Comparison of ENCODE assay signal across 28 cellular contexts in genomic region chr1:247392088-247392487, GRCh38. TPM values are rescaled to one million over a fixed set of nuclear protein-coding genes. Genes with fewer than 3 reads are reported as not detected.
"Had no signal": no experiment of that assay in that cellular context is flagged by ENCODE, and none has a peak within 500 bp of the region (broad histone marks: within the 10 kb centered on the region; RNA-seq: fewer than 3 reads in every experiment).

No MANE protein-coding gene starts in this region.

- H3K4me3 Mint-ChIP-seq: activated CD4-positive, alpha-beta memory T cell treated with anti-CD3 and anti-CD28 coated beads for 36 hours; activated CD4-positive, alpha-beta T cell treated with anti-CD3 and anti-CD28 coated beads for 36 hours; activated CD4-positive, alpha-beta T cell treated with anti-CD3 and anti-CD28 coated beads, Interleukin-2, amount 10 ng/mL, durations not matched to agents 7 days and 5 days; brain; T-helper 1 cell treated with Interleukin-12 subunit alpha and Interleukin-12 subunit beta and Interleukin-4 antibody, amounts not matched to agents 30 μg/mL and 1 μg/mL, for 36 hours had no signal

- ATAC-seq: activated CD4-positive, alpha-beta T cell treated with anti-CD3 and anti-CD28 coated beads for 36 hours; activated CD4-positive, CD25-positive, alpha-beta regulatory T cell treated with anti-CD3 and anti-CD28 coated beads, Interleukin-2, amount 50 U/mL, for 24 hours; Panc1 had no signal

- H3K27ac ChIP-seq: SJCRH30, SK-N-MC had no signal

- H3K27ac Mint-ChIP-seq: activated CD4-positive, alpha-beta memory T cell treated with anti-CD3 and anti-CD28 coated beads for 36 hours; activated CD4-positive, alpha-beta T cell treated with anti-CD3 and anti-CD28 coated beads for 36 hours; brain; T-helper 1 cell treated with Interleukin-12 subunit alpha and Interleukin-12 subunit beta and Interleukin-4 antibody, amounts not matched to agents 30 μg/mL and 1 μg/mL, for 36 hours; T-helper 2 cell treated with Interferon-gamma antibody and Interleukin-4, amounts not matched to agents 5 μg/mL and 100 μg/mL, for 36 hours had no signal

- H3K36me3 ChIP-seq: SJCRH30 had no signal

- H3K4me1 ChIP-seq: SJCRH30 had no signal

- H3K4me3 ChIP-seq: SJCRH30, SK-N-MC had no signal

- H3K9me3 Mint-ChIP-seq: activated CD4-positive, alpha-beta memory T cell treated with anti-CD3 and anti-CD28 coated beads for 36 hours; activated CD4-positive, alpha-beta T cell treated with anti-CD3 and anti-CD28 coated beads, Interleukin-2, amount 10 ng/mL, durations not matched to agents 7 days and 5 days; brain; T-helper 1 cell treated with Interleukin-12 subunit alpha and Interleukin-12 subunit beta and Interleukin-4 antibody, amounts not matched to agents 30 μg/mL and 1 μg/mL, for 36 hours; T-helper 2 cell treated with Interferon-gamma antibody and Interleukin-4, amounts not matched to agents 5 μg/mL and 100 μg/mL, for 36 hours had no signal

- H3K27me3 ChIP-seq: SJCRH30 had no signal

- H3K9me3 ChIP-seq: SJCRH30 had no signal

- DNase-seq: activated CD4-positive, alpha-beta memory T cell treated with anti-CD3 and anti-CD28 coated beads for 36 hours; activated CD4-positive, alpha-beta T cell treated with anti-CD3 and anti-CD28 coated beads for 36 hours; activated CD4-positive, alpha-beta T cell treated with anti-CD3 and anti-CD28 coated beads, Interleukin-2, amount 10 ng/mL, durations not matched to agents 7 days and 5 days; activated CD8-positive, alpha-beta memory T cell treated with anti-CD3 and anti-CD28 coated beads, Interleukin-2, amount 50 U/mL, for 4 hours; activated effector memory CD4-positive, alpha-beta T cell treated with Interleukin-2 at 50 U/mL for 16 hours; activated naive CD4-positive, alpha-beta T cell treated with anti-CD3 and anti-CD28 coated beads, Interleukin-2, amount 50 U/mL, for 16 hours; activated T-cell treated with anti-CD3 and anti-CD28 coated beads for 4 hours; activated T-cell treated with anti-CD3 and anti-CD28 coated beads, Interleukin-2, amount 50 U/mL, for 48 hours; anterior cingulate cortex; caudate nucleus; cerebellar nuclear complex; MM.1S; MV-4-11; NCI-H1092; NCI-H1436 treated with DMSO at 0.1 percent for 48 hours; NCI-H1694 treated with DMSO at 0.1 percent for 48 hours; NCI-H2029; NCI-H345; NCI-H524 treated with DMSO at 0.1 percent for 48 hours; SHP77; SJCRH30 had no signal

- H3K36me3 Mint-ChIP-seq: activated CD4-positive, alpha-beta memory T cell treated with anti-CD3 and anti-CD28 coated beads for 36 hours; brain had no signal

RNA-seq across cellular contexts. Expression of gene NLRP3, which starts 23.9 kb away (rescaled TPM):
- total RNA-seq: NCI-H460 had no signal
